ENCODE assay signal across 19 cellular contexts in genomic region chr11:120091701-120092100, GRCh38. TPM values are rescaled to one million over a fixed set of nuclear protein-coding genes. Genes with fewer than 3 reads are reported as not detected.
DNase-seq lines count a peak whose midpoint lies in the region; ATAC-seq, FAIRE-seq and TF ChIP-seq lines count a peak whose summit lies in the region.
"Had no signal": no experiment of that assay in that cellular context is flagged by ENCODE, and none has a peak within 500 bp of the region (broad histone marks: within the 10 kb centered on the region; RNA-seq: fewer than 3 reads in every experiment).

No MANE protein-coding gene starts in this region.

- no peaks in the 10 kb centered on the region for H3K27me3 ChIP-seq in pancreas
- H3K27me3 ChIP-seq: BE2C had no signal

- H3K27ac ChIP-seq in caudate nucleus (ENCODE audit: low read depth, low read length) (peak overlapping the region; percentile 96), substantia nigra (ENCODE audit: low read depth, low read length, poor library complexity, severe bottlenecking) (peak overlapping the region; percentile 100), pancreas (no peak overlapping the region)
- H3K27ac ChIP-seq: A549, C4-2B had no signal

- no peaks in the 10 kb centered on the region for H3K36me3 ChIP-seq in pancreas
- H3K36me3 ChIP-seq: BE2C, HAP-1 had no signal

- no peak for TF ChIP-seq CTCF in fibroblast of the aortic adventitia (IDR thresholded peaks at IDR 0.05; ENCODE audit: insufficient read depth, low read length)
- no peak for TF ChIP-seq CTCF in pancreas (IDR thresholded peaks at IDR 0.05)

- ATAC-seq in pancreas (no peak), HG03460 (IDR thresholded peaks at IDR 0.05; ENCODE audit: unreplicated experiment) (no peak)
- ATAC-seq: A549 had no signal

- 70 to 90% methylated on average over 5 of the region's 5 CpGs for WGBS in pancreas, 2 donors

- H3K9me3 ChIP-seq in pancreas, result no peaks in the 10 kb centered on the region
- H3K9me3 ChIP-seq: BE2C, HAP-1 had no signal

- intact Hi-C loops in pancreas (cut with DNase I), result no loop called here

- peaks cover 0 to 6% (median 0%) of the 10 kb centered on the region in 3 donors for H3K4me1 ChIP-seq in pancreas
- H3K4me1 ChIP-seq: A549, BE2C, HAP-1 had no signal

- DNase-seq in caudate nucleus (lab: John Stamatoyannopoulos, UW) (no peak), fibroblast of the aortic adventitia (ENCODE audit: low read depth) (peak; percentile 5), substantia nigra (lab: John Stamatoyannopoulos, UW) (no peak), pancreas (no peak)
- no peak for DNase-seq in activated CD4-positive, alpha-beta T cell treated with anti-CD3 and anti-CD28 coated beads, Interleukin-2, amount 50 U/mL, for 48 hours
- DNase-seq: BE2C; CD4-positive, alpha-beta memory T cell; DMS153; DMS79 treated with DMSO at 0.1 percent for 48 hours; EL; GOT3; HFFc6 had no signal

- no peak for FAIRE-seq in pancreas (lab: Jason Lieb, UNC)
- FAIRE-seq: A549, G401.6, GM12891 had no signal

- H3K4me3 ChIP-seq in fibroblast of the aortic adventitia (ENCODE audit: low read depth, low read length), result no peak overlapping the region
- H3K4me3 ChIP-seq in pancreas, result no peak overlapping the region
- H3K4me3 ChIP-seq: A549, HAP-1 had no signal

RNA-seq across cellular contexts. Expression of gene TRIM29, which starts 46.2 kb away (rescaled TPM):
- total RNA-seq in fibroblast of the aortic adventitia (ENCODE audit: low replicate concordance) (not detected in 2 replicates), pancreas (1 to 10 TPM in 1 of 6 donors, under 1 TPM in 5; 0.38 to 1.4 (median 0.61) TPM)
- 1 to 10 TPM in 1 of 2 donors, under 1 TPM in 1; 0.42 to 1.7 TPM for polyA plus RNA-seq in pancreas
- total RNA-seq: CD4-positive, alpha-beta memory T cell had no signal
- polyA plus RNA-seq: CD4-positive, alpha-beta memory T cell; IgD-negative memory B cell had no signal

Comparison
In these comparisons a context has a peak if more than half of its experiments do, and no peak if none do; other contexts are left out.
1. H3K27ac ChIP-seq: peak in caudate nucleus (single experiment) and substantia nigra (single experiment); none in pancreas (0 of 4).